In genomic region chr18:46719388-46719787, GRCh38 we compare ENCODE assay signal across 2 cellular contexts.
TF ChIP-seq lines count a peak whose summit lies in the region.

No MANE protein-coding gene starts in this region.

TF ChIP-seq in endothelial cell of umbilical vein, 7 proteins besides CTCF, POLR2A, EP300 and RAD21:
- TF ChIP-seq FOS (IDR thresholded peaks at IDR 0.05; ENCODE audit: borderline replicate concordance, insufficient read depth, low read length) (no peak), POLR2AphosphoS5 (IDR thresholded peaks at IDR 0.05; ENCODE audit: insufficient read depth, low read depth, low read length) (no peak), MAX (IDR thresholded peaks at IDR 0.05; ENCODE audit: insufficient read depth, insufficient read length) (no peak), EZH2 (IDR thresholded peaks at IDR 0.05; ENCODE audit: borderline replicate concordance, low read depth, low read length, severe bottlenecking) (no peak), GATA2 (IDR thresholded peaks at IDR 0.05; ENCODE audit: insufficient read depth, insufficient read length, low read depth, low read length) (no peak), JUN (IDR thresholded peaks at IDR 0.05; ENCODE audit: borderline replicate concordance, insufficient read depth, insufficient read length, low read depth) (no peak), MYC (IDR thresholded peaks at IDR 0.05; ENCODE audit: low read depth, low read length) (no peak)

TF ChIP-seq in WTC11, 78 proteins besides CTCF, POLR2A, EP300 and RAD21:
- TF ChIP-seq ESRRA (CRISPR knock-in tag; IDR thresholded peaks at IDR 0.05; ENCODE audit: borderline replicate concordance): no peak
